ENCODE assay signal across 1 cellular context in genomic region chr1:236516929-236517704, GRCh38.
A peak's percentile ranks its signal among the peaks of the same experiment; 100 is the strongest.
TF ChIP-seq lines count a peak whose summit lies in the region.

No MANE protein-coding gene starts in this region.

TF ChIP-seq in IMR-90, 13 proteins besides CTCF, POLR2A, EP300 and RAD21 (continued from another document):
- TF ChIP-seq, protein P1, sequence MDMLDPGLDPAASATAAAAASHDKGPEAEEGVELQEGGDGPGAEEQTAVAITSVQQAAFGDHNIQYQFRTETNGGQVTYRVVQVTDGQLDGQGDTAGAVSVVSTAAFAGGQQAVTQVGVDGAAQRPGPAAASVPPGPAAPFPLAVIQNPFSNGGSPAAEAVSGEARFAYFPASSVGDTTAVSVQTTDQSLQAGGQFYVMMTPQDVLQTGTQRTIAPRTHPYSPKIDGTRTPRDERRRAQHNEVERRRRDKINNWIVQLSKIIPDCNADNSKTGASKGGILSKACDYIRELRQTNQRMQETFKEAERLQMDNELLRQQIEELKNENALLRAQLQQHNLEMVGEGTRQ (IDR thresholded peaks at IDR 0.05; ENCODE audit: low read depth, low read length): no peak
- TF ChIP-seq MAZ (IDR thresholded peaks at IDR 0.05; ENCODE audit: borderline replicate concordance, low read depth, low read length): no peak
- no peak for TF ChIP-seq SMC3 (IDR thresholded peaks at IDR 0.05; ENCODE audit: low read depth, low read length)
- peak; percentile 9; the same call in 1 of the 2 replicates for TF ChIP-seq CEBPB (IDR thresholded peaks at IDR 0.05; ENCODE audit: low read depth, low read length)
- no peak for TF ChIP-seq MAFK (IDR thresholded peaks at IDR 0.05; ENCODE audit: low read depth, low read length)
- no peak for TF ChIP-seq NFE2L2 (IDR thresholded peaks at IDR 0.05; ENCODE audit: low read depth, low read length)
- TF ChIP-seq CHD1 (IDR thresholded peaks at IDR 0.05; ENCODE audit: low read depth, low read length): no peak
- no peak for TF ChIP-seq RCOR1 (IDR thresholded peaks at IDR 0.05; ENCODE audit: insufficient replicate concordance, low read length)
- TF ChIP-seq MXI1 (IDR thresholded peaks at IDR 0.05; ENCODE audit: borderline replicate concordance, low read depth, low read length): no peak
- TF ChIP-seq, protein P2, sequence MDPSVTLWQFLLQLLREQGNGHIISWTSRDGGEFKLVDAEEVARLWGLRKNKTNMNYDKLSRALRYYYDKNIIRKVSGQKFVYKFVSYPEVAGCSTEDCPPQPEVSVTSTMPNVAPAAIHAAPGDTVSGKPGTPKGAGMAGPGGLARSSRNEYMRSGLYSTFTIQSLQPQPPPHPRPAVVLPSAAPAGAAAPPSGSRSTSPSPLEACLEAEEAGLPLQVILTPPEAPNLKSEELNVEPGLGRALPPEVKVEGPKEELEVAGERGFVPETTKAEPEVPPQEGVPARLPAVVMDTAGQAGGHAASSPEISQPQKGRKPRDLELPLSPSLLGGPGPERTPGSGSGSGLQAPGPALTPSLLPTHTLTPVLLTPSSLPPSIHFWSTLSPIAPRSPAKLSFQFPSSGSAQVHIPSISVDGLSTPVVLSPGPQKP (IDR thresholded peaks at IDR 0.05; ENCODE audit: borderline replicate concordance, low read depth, low read length): no peak
- TF ChIP-seq BHLHE40 (IDR thresholded peaks at IDR 0.05; ENCODE audit: low read depth, low read length): peak; percentile 91
- TF ChIP-seq RFX5 (IDR thresholded peaks at IDR 0.05; ENCODE audit: low read depth, low read length): no peak
